In the genomic region with DNA sequence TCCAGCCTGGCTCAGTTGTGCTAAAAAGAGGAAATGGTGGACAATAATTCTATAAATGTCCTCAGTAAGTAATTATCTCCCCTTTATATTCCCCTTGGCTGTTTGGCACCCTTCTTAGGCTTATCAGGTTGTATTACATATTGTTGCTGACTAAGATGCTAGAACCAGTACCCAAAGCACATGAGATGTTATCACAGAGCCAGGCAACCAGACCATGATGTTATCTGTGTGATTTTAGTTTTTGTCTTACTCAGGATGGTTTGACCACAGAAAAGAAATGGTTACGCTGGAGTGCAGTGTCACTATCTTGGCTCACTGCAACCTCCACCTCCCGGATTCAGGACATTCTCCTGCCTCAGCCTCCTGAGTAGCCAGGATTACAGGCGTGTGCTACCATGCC, we compare ENCODE assay signal across 1 cellular context.
A peak's percentile ranks its signal among the peaks of the same experiment; 100 is the strongest.
TF ChIP-seq lines count a peak whose summit lies in the region.

No MANE protein-coding gene starts in this region.

TF ChIP-seq in GM12878, 131 proteins besides CTCF, POLR2A, EP300 and RAD21:
- TF ChIP-seq SPI1 (IDR thresholded peaks at IDR 0.05; ENCODE audit: borderline replicate concordance, insufficient read depth, low read depth, low read length) (peak; percentile 18; the same call in 1 of the 2 replicates), RFX5 (IDR thresholded peaks at IDR 0.05; ENCODE audit: low read depth, low read length) (no peak)
